21 cellular contexts compared by ENCODE assay signal in the genomic region with DNA sequence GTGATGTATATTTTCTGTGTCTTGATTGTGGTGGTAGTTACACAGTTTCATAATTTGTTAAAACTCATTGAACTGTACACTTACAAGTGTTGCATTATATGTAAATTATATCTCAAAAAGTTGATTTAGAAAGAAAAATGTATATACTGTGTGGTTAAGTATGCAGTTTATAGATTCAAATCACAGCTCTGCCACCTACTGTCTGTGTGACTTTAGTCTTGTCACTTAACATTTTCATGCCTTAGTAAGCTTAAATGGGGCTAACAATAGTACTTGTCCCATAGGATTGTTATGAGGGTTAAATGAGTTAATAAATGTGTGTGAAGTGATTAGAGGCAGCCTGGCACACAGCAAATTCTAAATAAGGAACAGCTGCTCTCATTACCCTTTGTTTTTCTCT.
DNase-seq lines count a peak whose midpoint lies in the region; ATAC-seq, FAIRE-seq and TF ChIP-seq lines count a peak whose summit lies in the region.
"Had no signal": no experiment of that assay in that cellular context is flagged by ENCODE, and none has a peak within 500 bp of the region (broad histone marks: within the 10 kb centered on the region; RNA-seq: fewer than 3 reads in every experiment).

No MANE protein-coding gene starts in this region.

- TF ChIP-seq RAD21 in K562 (CRISPR knock-in tag; conservative IDR thresholded peaks at IDR 0.05 in 1 of 2, IDR thresholded peaks at IDR 0.05 in 1 of 2), result peak in 1 of 2 experiments; percentile 69; a peak in 2 of 4 replicates

- H2AFZ ChIP-seq in K562 (ENCODE audit: low read depth, low read length), result 0 out of 2 replicates have a peak overlapping the region, but pooled peaks have one; percentile 1

- POLR2A ChIA-PET in K562 (lab: Yijun Ruan, JAX), result no interaction called here

- H3K4me3 ChIP-seq in K562 (no peak overlapping the region), suprapubic skin (no peak overlapping the region)
- H3K4me3 ChIP-seq: SK-N-MC had no signal

- H3K4me2 ChIP-seq in K562 (ENCODE audit: insufficient read depth, low read length), result no peak overlapping the region

- no peaks in the 10 kb centered on the region for H3K27me3 ChIP-seq in K562 (ENCODE audit: control insufficient read depth in 2 of 2, insufficient read depth in 2 of 2, low read length in 2 of 2)
- no peaks in the 10 kb centered on the region for H3K27me3 ChIP-seq in suprapubic skin

- TF ChIP-seq CTCF in D721Med (IDR thresholded peaks at IDR 0.05; ENCODE audit: insufficient read depth, missing control alignments) (peak; percentile 17), K562 (IDR thresholded peaks at IDR 0.05 in 2 of 3, conservative IDR thresholded peaks at IDR 0.05 in 1 of 3; ENCODE audit: insufficient read depth in 2 of 3, low read depth in 1 of 3, low read length in 3 of 3) (peak in 1 of 3 experiments; percentile 33; a peak in 1 of 6 replicates), suprapubic skin (IDR thresholded peaks at IDR 0.05) (no peak)

- no peaks in the 10 kb centered on the region for H4K20me1 ChIP-seq in K562 (replicated peaks; ENCODE audit: control insufficient read depth, insufficient read depth, low read length)

- H3K9me1 ChIP-seq in K562 (ENCODE audit: control insufficient read depth, insufficient read depth, low read length), result no peaks in the 10 kb centered on the region

- TF ChIP-seq EP300 in K562 (IDR thresholded peaks at IDR 0.05; ENCODE audit: low read length) (no peak), suprapubic skin (IDR thresholded peaks at IDR 0.05) (no peak)

- no TSS peak for BruUV-seq in K562 (replicated peaks; lab: Mats Ljungman, UMichigan)

- CTCF ChIA-PET in K562 (lab: Yijun Ruan, JAX; ENCODE audit: low intra/inter-chr PET ratio), result no interaction called here

- H3K27ac ChIP-seq in K562 (ENCODE audit: extremely low read depth, low read depth, low read length) (no peak overlapping the region), suprapubic skin (no peak overlapping the region)
- H3K27ac ChIP-seq: SK-N-MC had no signal

- no peak for FAIRE-seq in D721Med (lab: Jason Lieb, UNC)
- peak; percentile 29 for FAIRE-seq in K562 (lab: Jason Lieb, UNC)
- FAIRE-seq: A204.1, GM19239, H1 had no signal

- no peaks in the 10 kb centered on the region for H3K9me3 ChIP-seq in K562 (replicated peaks; ENCODE audit: control insufficient read depth, insufficient read depth, low read depth, low read length)
- H3K9me3 ChIP-seq in suprapubic skin, result no peaks in the 10 kb centered on the region

- H3K36me3 ChIP-seq in K562 (ENCODE audit: control insufficient read depth, insufficient read depth, low read length), result no peaks in the 10 kb centered on the region
- no peaks in the 10 kb centered on the region for H3K36me3 ChIP-seq in suprapubic skin

- intact Hi-C loops in K562 (cut with micrococcal nuclease), result loop anchor here (5.0 to 10.0 kb wide), 3 partner anchors 123 to 209 kb away; partner anchors contain the start of gene P2RY1

- no peak overlapping the region for H3K9ac ChIP-seq in K562 (ENCODE audit: insufficient read depth in 1 of 2, low read depth in 2 of 2, low read length in 2 of 2)

- peaks cover 0 to under 1% of the 10 kb centered on the region in 2 experiments; a peak in 1 of 5 replicates for H3K4me1 ChIP-seq in K562 (replicated peaks in 1 of 2; ENCODE audit: control insufficient read depth in 2 of 2, insufficient read depth in 2 of 2, low read length in 2 of 2)
- H3K4me1 ChIP-seq in suprapubic skin, result peaks cover 3% of the 10 kb centered on the region

- peak; percentile 55; the same call in 1 of the 3 replicates for ATAC-seq in K562

- no peak for DNase-seq in D721Med (ENCODE audit: insufficient read length, low spot score)
- DNase-seq in HT-29 (ENCODE audit: low spot score), result peak; percentile 32
- DNase-seq in OCI-M1 (lab: John Stamatoyannopoulos, UW), result peak; percentile 18
- DNase-seq in K562 (ENCODE audit: extremely low read depth in 1 of 4, low spot score in 3 of 4), result no peak
- DNase-seq in UCSD-AML1 (lab: John Stamatoyannopoulos, UW; ENCODE audit: unreplicated experiment), result no peak
- no peak for DNase-seq in suprapubic skin (ENCODE audit: low spot score in 2 of 2)
- no peak for DNase-seq in T-helper 9 cell
- DNase-seq in SW 1271 (lab: John Stamatoyannopoulos, UW), result no peak
- DNase-seq: DMS79 treated with DMSO at 0.1 percent for 48 hours, NCI-H1105, NCI-H146, NCI-H2029 treated with DMSO at 0.1 percent for 48 hours, NCI-H226, NCI-H510A treated with DMSO at 0.1 percent for 48 hours, NCI-H748 treated with DMSO at 0.1 percent for 48 hours, RPMI8226, SHP77 treated with DMSO at 0.1 percent for 48 hours had no signal

- TF ChIP-seq POLR2A in K562 (conservative IDR thresholded peaks at IDR 0.05) (no peak), suprapubic skin (IDR thresholded peaks at IDR 0.05) (no peak)

- H3K79me2 ChIP-seq in K562 (ENCODE audit: control insufficient read depth, insufficient read depth, low read length), result no peaks in the 10 kb centered on the region

- in situ Hi-C loops in K562 (cut with MboI), result no loop called here

TF ChIP-seq in K562, 482 proteins besides CTCF, POLR2A, EP300 and RAD21:
- TF ChIP-seq PML (IDR thresholded peaks at IDR 0.05; ENCODE audit: low read length) (no peak), EZH2 (IDR thresholded peaks at IDR 0.05; ENCODE audit: borderline replicate concordance, low read depth, low read length) (no peak), POLR2AphosphoS5 (IDR thresholded peaks at IDR 0.05; ENCODE audit: control insufficient read depth, insufficient read depth, low read depth, low read length) (no peak), ZFP91 (CRISPR knock-in tag; IDR thresholded peaks at IDR 0.05) (no peak), KDM2B (CRISPR knock-in tag; IDR thresholded peaks at IDR 0.05) (no peak)

Comparison
In these comparisons a context has a peak if more than half of its experiments do, and no peak if none do; other contexts are left out.
1. DNase-seq: peak in HT-29 (single experiment) and OCI-M1 (single experiment); none in D721Med (single experiment), K562 (0 of 4), UCSD-AML1 (single experiment), suprapubic skin (0 of 2), T-helper 9 cell (single experiment) and SW 1271 (0 of 2).